Comparison of ENCODE assay signal across 26 cellular contexts in the genomic region with DNA sequence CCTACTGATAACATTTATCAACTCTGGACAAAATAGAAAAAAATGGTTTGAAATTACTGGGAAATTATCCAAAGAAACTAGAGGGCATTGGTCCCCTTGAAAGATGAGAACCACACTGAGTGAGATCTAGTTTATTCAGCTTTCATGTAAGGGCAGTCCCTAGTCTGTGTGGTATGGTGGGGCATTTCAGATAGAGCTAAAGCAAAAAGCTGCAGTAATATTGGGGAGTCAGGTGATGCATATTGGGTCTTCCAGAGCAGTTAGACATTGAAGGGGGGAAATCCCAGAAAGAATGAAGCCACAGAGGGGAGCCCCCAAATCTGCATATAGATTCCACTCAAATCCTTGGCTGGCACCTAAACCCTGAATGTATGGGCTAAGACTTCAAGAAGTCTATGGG.
A peak's percentile ranks its signal among the peaks of the same experiment; 100 is the strongest.
DNase-seq lines count a peak whose midpoint lies in the region; ATAC-seq, FAIRE-seq and TF ChIP-seq lines count a peak whose summit lies in the region.
"Had no signal": no experiment of that assay in that cellular context is flagged by ENCODE, and none has a peak within 500 bp of the region (broad histone marks: within the 10 kb centered on the region; RNA-seq: fewer than 3 reads in every experiment).

No MANE protein-coding gene starts in this region.

- no peaks in the 10 kb centered on the region for H3K27me3 ChIP-seq in H1 (replicated peaks in 1 of 4; ENCODE audit: control insufficient read depth in 3 of 4, extremely low read depth in 1 of 4, insufficient read depth in 3 of 4, low read length in 3 of 4)
- H3K27me3 ChIP-seq: BE2C, BLaER1 had no signal

- no peaks in the 10 kb centered on the region; the same call in 1 of the 2 replicates for H3K23me2 ChIP-seq in H1 (ENCODE audit: low read depth, low read length)

- H3K9ac ChIP-seq in H1 (replicated peaks in 1 of 4; ENCODE audit: extremely low read depth in 1 of 4, low read depth in 3 of 4, low read length in 3 of 4), result no peak overlapping the region
- H3K9ac ChIP-seq: BLaER1 had no signal

- peaks cover 0 to 4% (median 0%) of the 10 kb centered on the region in 4 experiments; a peak in 3 of 7 replicates for H3K4me1 ChIP-seq in H1 (replicated peaks in 1 of 4; ENCODE audit: control insufficient read depth in 3 of 4, insufficient read depth in 4 of 4, low read length in 3 of 4)
- H3K4me1 ChIP-seq: BE2C, Caco-2 had no signal

- H3K23ac ChIP-seq in H1 (ENCODE audit: insufficient read length), result no peak overlapping the region

- no peak overlapping the region for H3K27ac ChIP-seq in H1 (ENCODE audit: low read depth, low read length)
- H3K27ac ChIP-seq: BLaER1, C4-2B had no signal

- no peak overlapping the region for H2BK20ac ChIP-seq in H1 (ENCODE audit: low read length)

- ATAC-seq in stimulated activated memory B cell treated with anti-CD40 and anti-IgM and Interleukin-4, amounts not matched to agents 10 μg/mL and 1 μg/mL and 100 μg/mL, for 72 hours, result peak; percentile 27
- ATAC-seq in activated T-cell treated with anti-CD3 and anti-CD28 coated beads, Interleukin-2, amount 50 U/mL, for 72 hours (replicated peaks in 1 of 2), result no peak
- no peak for ATAC-seq in activated naive CD8-positive, alpha-beta T cell treated with anti-CD3 and anti-CD28 coated beads, Interleukin-2, amount 50 U/mL, for 24 hours
- ATAC-seq in HG03095 (IDR thresholded peaks at IDR 0.05; ENCODE audit: unreplicated experiment), result no peak
- ATAC-seq: CD8-positive, alpha-beta T cell; GM12878 had no signal

- TF ChIP-seq POLR2A in GM12891 (IDR thresholded peaks at IDR 0.05; ENCODE audit: low read depth, low read length) (no peak), H1 (IDR thresholded peaks at IDR 0.05; ENCODE audit: control extremely low read depth in 1 of 2, low read depth in 2 of 2, low read length in 2 of 2) (no peak)

- POLR2A ChIA-PET in H1 (lab: Charles Lee; ENCODE audit: partially characterized antibody), result interaction anchor here (1.5 kb wide), 1 partner anchor 13 kb away, joined by 3 read pairs; no protein-coding TSS in a partner anchor

- no peak for TF ChIP-seq CTCF in H1 (IDR thresholded peaks at IDR 0.05; ENCODE audit: control extremely low read depth in 1 of 3, insufficient read depth in 1 of 3, low read depth in 1 of 3, low read length in 3 of 3)

- H3K4me3 ChIP-seq in H1 (ENCODE audit: extremely low read depth in 1 of 4, insufficient read depth in 2 of 4, low read depth in 3 of 4, low read length in 4 of 4), result no peak overlapping the region
- H3K4me3 ChIP-seq: BLaER1, GM12878 had no signal

- no peak overlapping the region for H4K8ac ChIP-seq in H1 (ENCODE audit: extremely low read depth, insufficient read depth, low read length)

- no peak for TF ChIP-seq EP300 in H1 (IDR thresholded peaks at IDR 0.05; ENCODE audit: borderline replicate concordance in 1 of 2, low read depth in 2 of 2, low read length in 2 of 2)

- peaks cover 16% of the 10 kb centered on the region for H3K4me1 Mint-ChIP-seq in stimulated activated memory B cell treated with anti-CD40 and anti-IgM and Interleukin-4, amounts not matched to agents 10 μg/mL and 1 μg/mL and 100 μg/mL, for 72 hours
- no peaks in the 10 kb centered on the region for H3K4me1 Mint-ChIP-seq in activated T-cell treated with anti-CD3 and anti-CD28 coated beads, Interleukin-2, amount 50 U/mL, for 72 hours (ENCODE audit: low read depth)
- no peaks in the 10 kb centered on the region for H3K4me1 Mint-ChIP-seq in activated naive CD8-positive, alpha-beta T cell treated with anti-CD3 and anti-CD28 coated beads, Interleukin-2, amount 50 U/mL, for 24 hours

- H3K36me3 ChIP-seq in H1 (ENCODE audit: control insufficient read depth in 2 of 4, insufficient read depth in 4 of 4, low read length in 3 of 4), result no peaks in the 10 kb centered on the region
- H3K36me3 ChIP-seq: BE2C, BLaER1 had no signal

- H2AFZ ChIP-seq in H1 (ENCODE audit: low read length), result no peak overlapping the region

- no peak overlapping the region for H2BK5ac ChIP-seq in H1 (ENCODE audit: low read depth, low read length)

- H3K79me1 ChIP-seq in H1 (ENCODE audit: low read depth, low read length), result no peaks in the 10 kb centered on the region

- peaks cover 16% of the 10 kb centered on the region for H3K9me3 Mint-ChIP-seq in stimulated activated memory B cell treated with anti-CD40 and anti-IgM and Interleukin-4, amounts not matched to agents 10 μg/mL and 1 μg/mL and 100 μg/mL, for 72 hours
- H3K9me3 Mint-ChIP-seq in activated T-cell treated with anti-CD3 and anti-CD28 coated beads, Interleukin-2, amount 50 U/mL, for 72 hours, result peaks cover 9 to 10% of the 10 kb centered on the region in 2 donors
- peaks cover 25% of the 10 kb centered on the region for H3K9me3 Mint-ChIP-seq in activated naive CD8-positive, alpha-beta T cell treated with anti-CD3 and anti-CD28 coated beads, Interleukin-2, amount 50 U/mL, for 24 hours

- H3K79me2 ChIP-seq in H1 (ENCODE audit: control insufficient read depth in 1 of 2, insufficient read depth in 2 of 2, low read length in 2 of 2), result no peaks in the 10 kb centered on the region

- no peak for DNase-seq in GM12891 (ENCODE audit: insufficient read length, low spot score)
- DNase-seq in H1 (ENCODE audit: low read depth in 1 of 2, low spot score in 2 of 2), result no peak
- DNase-seq in activated T-cell treated with anti-CD3 and anti-CD28 coated beads, Interleukin-2, amount 50 U/mL, for 72 hours, result no peak
- no peak for DNase-seq in activated naive CD8-positive, alpha-beta T cell treated with anti-CD3 and anti-CD28 coated beads, Interleukin-2, amount 50 U/mL, for 24 hours
- no peak for DNase-seq in D341Med (ENCODE audit: low spot score)
- DNase-seq: 8988T; ACHN; BE2C; Caco-2; Calu3; CD4-positive, alpha-beta T cell; CD8-positive, alpha-beta T cell; DMS 273 treated with DMSO at 0.1 percent for 48 hours; DMS153; DMS53; DMS79; DND-41; EL; GDM1 had no signal

- H3K27me3 Mint-ChIP-seq in stimulated activated memory B cell treated with anti-CD40 and anti-IgM and Interleukin-4, amounts not matched to agents 10 μg/mL and 1 μg/mL and 100 μg/mL, for 72 hours, result no peaks in the 10 kb centered on the region
- H3K27me3 Mint-ChIP-seq in activated T-cell treated with anti-CD3 and anti-CD28 coated beads, Interleukin-2, amount 50 U/mL, for 72 hours (ENCODE audit: low read depth), result peaks cover 31% of the 10 kb centered on the region
- H3K27me3 Mint-ChIP-seq in activated naive CD8-positive, alpha-beta T cell treated with anti-CD3 and anti-CD28 coated beads, Interleukin-2, amount 50 U/mL, for 24 hours, result peaks cover 45% of the 10 kb centered on the region

- H3K18ac ChIP-seq in H1 (ENCODE audit: extremely low read depth, low read length), result no peak overlapping the region

- H3K4ac ChIP-seq in H1 (replicated peaks; ENCODE audit: insufficient read length, low read depth, low read length), result no peak overlapping the region

- no peaks in the 10 kb centered on the region for H4K20me1 ChIP-seq in H1 (replicated peaks in 1 of 2; ENCODE audit: control insufficient read depth in 1 of 2, insufficient read depth in 2 of 2, low read length in 2 of 2)
- H4K20me1 ChIP-seq: BLaER1 had no signal

- CTCF ChIA-PET in H1 (lab: Charles Lee; ENCODE audit: partially characterized antibody), result interaction anchor here (1.2 to 2.1 kb wide), 2 partner anchors 10 to 142 kb away, joined by 3 to 14 read pairs; no protein-coding TSS in a partner anchor

- no peak overlapping the region for H4K5ac ChIP-seq in H1 (ENCODE audit: insufficient read length, low read depth, low read length)

- no peak overlapping the region for H2AK5ac ChIP-seq in H1 (ENCODE audit: low read depth, low read length)

- no peak overlapping the region for H4K91ac ChIP-seq in H1 (replicated peaks; ENCODE audit: insufficient read length, low read length)

- H2BK120ac ChIP-seq in H1 (replicated peaks; ENCODE audit: low read depth, low read length), result peak overlapping the region; percentile 38

- H3K9me3 ChIP-seq in H1 (ENCODE audit: insufficient read depth in 2 of 2, low read depth in 1 of 2, low read length in 1 of 2), result peaks cover 14 to 16% of the 10 kb centered on the region in 2 experiments
- H3K9me3 ChIP-seq: BE2C, Caco-2 had no signal

- no peak overlapping the region for H2BK12ac ChIP-seq in H1 (ENCODE audit: low read depth, low read length)

- no peak for TF ChIP-seq RAD21 in H1 (IDR thresholded peaks at IDR 0.05 in 1 of 2, conservative IDR thresholded peaks at IDR 0.05 in 1 of 2; ENCODE audit: low read depth in 2 of 2, low read length in 2 of 2)

- H3K27ac Mint-ChIP-seq in stimulated activated memory B cell treated with anti-CD40 and anti-IgM and Interleukin-4, amounts not matched to agents 10 μg/mL and 1 μg/mL and 100 μg/mL, for 72 hours, result no peak overlapping the region
- no peak overlapping the region for H3K27ac Mint-ChIP-seq in activated T-cell treated with anti-CD3 and anti-CD28 coated beads, Interleukin-2, amount 50 U/mL, for 72 hours
- H3K27ac Mint-ChIP-seq in activated naive CD8-positive, alpha-beta T cell treated with anti-CD3 and anti-CD28 coated beads, Interleukin-2, amount 50 U/mL, for 24 hours, result no peak overlapping the region
- H3K27ac Mint-ChIP-seq: CD4-positive, alpha-beta T cell; CD8-positive, alpha-beta T cell had no signal

- H3K4me3 Mint-ChIP-seq in stimulated activated memory B cell treated with anti-CD40 and anti-IgM and Interleukin-4, amounts not matched to agents 10 μg/mL and 1 μg/mL and 100 μg/mL, for 72 hours, result no peak overlapping the region
- H3K4me3 Mint-ChIP-seq in activated T-cell treated with anti-CD3 and anti-CD28 coated beads, Interleukin-2, amount 50 U/mL, for 72 hours, result no peak overlapping the region
- no peak overlapping the region for H3K4me3 Mint-ChIP-seq in activated naive CD8-positive, alpha-beta T cell treated with anti-CD3 and anti-CD28 coated beads, Interleukin-2, amount 50 U/mL, for 24 hours
- H3K4me3 Mint-ChIP-seq: CD4-positive, alpha-beta T cell; CD8-positive, alpha-beta T cell had no signal

- H3K56ac ChIP-seq in H1 (replicated peaks; ENCODE audit: insufficient read length, low read depth, low read length), result no peak overlapping the region

- H3K14ac ChIP-seq in H1 (ENCODE audit: insufficient read length), result no peak overlapping the region

- H3K36me3 Mint-ChIP-seq in stimulated activated memory B cell treated with anti-CD40 and anti-IgM and Interleukin-4, amounts not matched to agents 10 μg/mL and 1 μg/mL and 100 μg/mL, for 72 hours, result peaks cover 16% of the 10 kb centered on the region
- peaks cover 5 to 8% of the 10 kb centered on the region in 2 donors for H3K36me3 Mint-ChIP-seq in activated T-cell treated with anti-CD3 and anti-CD28 coated beads, Interleukin-2, amount 50 U/mL, for 72 hours (ENCODE audit: insufficient read depth in 2 of 2)
- H3K36me3 Mint-ChIP-seq in activated naive CD8-positive, alpha-beta T cell treated with anti-CD3 and anti-CD28 coated beads, Interleukin-2, amount 50 U/mL, for 24 hours (ENCODE audit: low read depth), result no peaks in the 10 kb centered on the region
- H3K36me3 Mint-ChIP-seq: CD8-positive, alpha-beta T cell had no signal

- no peak for FAIRE-seq in GM12891 (lab: Jason Lieb, UNC)
- FAIRE-seq in H1 (lab: Jason Lieb, UNC), result no peak
- FAIRE-seq: A204.1, GM12878, GM19239 had no signal

- H3K4me2 ChIP-seq in H1 (ENCODE audit: insufficient read depth in 1 of 2, low read depth in 2 of 2, low read length in 2 of 2), result no peak overlapping the region

- H2BK15ac ChIP-seq in H1 (ENCODE audit: low read length), result no peak overlapping the region

TF ChIP-seq in H1, 55 proteins besides CTCF, POLR2A, EP300 and RAD21 (continues in another document):
- no peak for TF ChIP-seq TCF12 (IDR thresholded peaks at IDR 0.05; ENCODE audit: low read depth, low read length)
- no peak for TF ChIP-seq BRCA1 (IDR thresholded peaks at IDR 0.05; ENCODE audit: low read depth, low read length)
